In the genomic region with DNA sequence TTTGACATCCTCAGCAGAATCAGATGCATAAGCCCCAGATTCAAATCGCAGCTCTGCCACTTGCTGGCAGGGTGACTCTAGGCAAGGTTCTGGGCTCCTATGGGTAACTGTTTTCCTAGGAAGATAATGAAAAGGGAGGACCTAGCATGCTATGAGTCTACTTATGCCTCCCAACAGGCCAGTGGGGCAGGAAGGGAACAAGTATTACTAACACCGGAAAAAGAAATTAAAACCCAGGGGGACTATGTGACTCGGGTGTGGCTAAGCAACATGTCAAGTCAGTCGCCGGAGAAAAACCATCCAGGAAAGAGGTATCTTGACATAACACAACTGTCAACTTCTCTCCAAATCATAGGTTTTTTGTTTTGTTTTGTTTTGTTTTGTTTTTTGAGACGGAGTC, we compare ENCODE assay signal across 24 cellular contexts.
"Had no signal": no experiment of that assay in that cellular context is flagged by ENCODE, and none has a peak within 500 bp of the region (broad histone marks: within the 10 kb centered on the region; RNA-seq: fewer than 3 reads in every experiment).

No MANE protein-coding gene starts in this region.

- H3K4me1 ChIP-seq: breast epithelium, neural progenitor cell had no signal

- H3K4me3 ChIP-seq: breast epithelium, esophagus muscularis mucosa, hepatocyte, neural progenitor cell, vagina had no signal

- H3K9me3 ChIP-seq: breast epithelium, esophagus muscularis mucosa, vagina had no signal

- H3K36me3 ChIP-seq: breast epithelium, esophagus muscularis mucosa, neural progenitor cell, vagina had no signal

- H3K79me2 ChIP-seq: hepatocyte had no signal

- H2AFZ ChIP-seq: hepatocyte, neural progenitor cell had no signal

- H3K27me3 ChIP-seq: breast epithelium, esophagus muscularis mucosa, hepatocyte, neural progenitor cell, vagina had no signal

- ATAC-seq: left lobe of liver; naive thymus-derived CD8-positive, alpha-beta T cell; sciatic nerve; stimulated activated naive B cell treated with anti-CD40 and anti-IgM and Interleukin-4, amounts not matched to agents 10 μg/mL and 1 μg/mL and 100 μg/mL, for 72 hours had no signal

- DNase-seq: activated CD4-positive, alpha-beta T cell treated with anti-CD3 and anti-CD28 coated beads for 1 hour; activated CD4-positive, alpha-beta T cell treated with anti-CD3 and anti-CD28 coated beads, Interleukin-2, amount 50 U/mL, for 1 hour; activated CD8-positive, alpha-beta memory T cell treated with anti-CD3 and anti-CD28 coated beads for 24 hours; activated CD8-positive, alpha-beta memory T cell treated with anti-CD3 and anti-CD28 coated beads, Interleukin-2, amount 50 U/mL, for 48 hours; activated naive CD4-positive, alpha-beta T cell treated with anti-CD3 and anti-CD28 coated beads for 36 hours; activated naive CD8-positive, alpha-beta T cell treated with anti-CD3 and anti-CD28 coated beads, Interleukin-2, amount 10 ng/mL, durations not matched to agents 7 days and 5 days; activated T-cell treated with anti-CD3 and anti-CD28 coated beads, Interleukin-2, amount 50 U/mL, for 48 hours; amniotic stem cell; glutamatergic neuron; immature natural killer cell; mammary epithelial cell; naive thymus-derived CD8-positive, alpha-beta T cell; small intestine; stimulated activated CD4-positive, alpha-beta T cell treated with anti-CD3 and anti-CD28 coated beads, Interleukin-2, amount 100 ng/mL, for 48 hours; stimulated activated CD8-positive, alpha-beta memory T cell treated with anti-CD3 and anti-CD28 coated beads, Interleukin-4, amount 100 ng/mL, for 48 hours; stimulated activated naive B cell treated with anti-CD40 and anti-IgM and Interleukin-4, amounts not matched to agents 10 μg/mL and 1 μg/mL and 100 μg/mL, for 72 hours; trophoblast cell had no signal

- H3K9ac ChIP-seq: neural progenitor cell had no signal

- H3K27ac ChIP-seq: breast epithelium, esophagus muscularis mucosa, hepatocyte, neural progenitor cell, vagina had no signal

- H3K4me2 ChIP-seq: hepatocyte, neural progenitor cell had no signal
